ENCODE assay signal across 8 cellular contexts in the genomic region with DNA sequence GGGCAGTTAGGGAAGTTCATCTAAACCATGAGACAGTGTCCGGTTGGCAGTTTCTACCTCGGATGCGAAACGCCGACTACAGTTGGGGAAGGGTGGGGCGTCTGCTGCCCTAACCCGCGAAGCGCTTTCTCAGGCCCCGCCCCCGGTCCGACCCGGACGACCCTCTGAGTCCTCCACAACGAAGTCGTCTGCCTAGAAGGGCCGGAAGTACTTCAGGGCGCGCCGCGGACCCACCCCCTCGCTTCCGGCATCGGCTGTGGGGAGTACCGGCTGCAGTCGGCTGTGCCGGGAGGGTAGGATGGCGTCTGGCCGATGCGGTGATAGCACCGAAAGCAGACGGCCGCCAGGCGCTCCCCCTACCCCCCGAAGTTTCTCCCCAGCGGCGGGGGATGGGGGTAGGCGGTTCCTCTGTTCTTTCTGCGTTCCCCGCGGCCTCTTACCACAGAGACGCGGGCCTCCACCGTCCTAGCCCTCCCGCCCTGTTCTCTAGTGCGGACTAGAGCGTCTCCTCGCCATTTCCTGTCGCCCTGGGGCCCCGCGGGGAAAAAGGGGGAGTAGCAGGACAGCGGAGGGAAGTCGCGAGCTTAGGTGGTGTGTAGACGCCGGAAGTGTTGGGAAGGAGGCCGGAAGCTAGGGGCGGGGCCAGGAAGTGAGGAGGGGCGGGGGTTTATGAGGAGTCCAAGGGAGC. TPM values are rescaled to one million over a fixed set of nuclear protein-coding genes. Genes with fewer than 3 reads are reported as not detected.
DNase-seq lines count a peak whose midpoint lies in the region; ATAC-seq lines count a peak whose summit lies in the region.

TSS of gene TRIM41 (plus strand) at position 241 of the 688 bp plus-strand sequence. CDS start 719 bp downstream, outside the sequence.

- H3K4me3 ChIP-seq in CD4-positive, CD25-positive, alpha-beta regulatory T cell (ENCODE audit: low read depth, low read length), result peak within 1 kb of the TSS; percentile 87
- peak within 1 kb of the TSS; percentile 90 for H3K4me3 ChIP-seq in naive thymus-derived CD4-positive, alpha-beta T cell (ENCODE audit: low read length)

- peak within 1 kb of the TSS; percentile 98 for H3K27ac ChIP-seq in CD4-positive, CD25-positive, alpha-beta regulatory T cell (ENCODE audit: insufficient read depth, low read length, poor library complexity, severe bottlenecking)
- H3K27ac ChIP-seq in naive thymus-derived CD4-positive, alpha-beta T cell (ENCODE audit: low read depth, low read length), result peak within 1 kb of the TSS; percentile 95

- peaks cover 0 to 15% (median 2%) of the 10 kb centered on the region in 7 donors for H3K9me3 Mint-ChIP-seq in CD4-positive, CD25-positive, alpha-beta regulatory T cell
- peaks cover 0 to 38% (median 0%) of the 10 kb centered on the region in 11 donors for H3K9me3 Mint-ChIP-seq in naive thymus-derived CD4-positive, alpha-beta T cell

- peak within 1 kb of the TSS; percentile 97 to 99 (median 98) for H3K4me3 Mint-ChIP-seq in CD4-positive, CD25-positive, alpha-beta regulatory T cell
- H3K4me3 Mint-ChIP-seq in naive thymus-derived CD4-positive, alpha-beta T cell, result peak within 1 kb of the TSS; percentile 89 to 100 (median 98)

- H3K36me3 ChIP-seq in CD4-positive, CD25-positive, alpha-beta regulatory T cell (ENCODE audit: control insufficient read depth, insufficient read depth, low read length), result no peaks in the 10 kb centered on the region
- H3K36me3 ChIP-seq in naive thymus-derived CD4-positive, alpha-beta T cell (ENCODE audit: control insufficient read depth in 2 of 3, insufficient read depth in 3 of 3, low read length in 3 of 3), result peaks cover 0 to 16% (median 0%) of the 10 kb centered on the region in 3 experiments

- peaks cover 23 to 63% (median 43%) of the 10 kb centered on the region in 4 donors for H3K4me1 Mint-ChIP-seq in CD4-positive, CD25-positive, alpha-beta regulatory T cell
- H3K4me1 Mint-ChIP-seq in naive thymus-derived CD4-positive, alpha-beta T cell, result peaks cover 10 to 74% (median 53%) of the 10 kb centered on the region in 7 donors

- POLR2A ChIA-PET in naive thymus-derived CD4-positive, alpha-beta T cell (lab: Charles Lee), result interaction anchor here (0.7 to 14.6 kb wide), 16 partner anchors 9 to 417 kb away, joined by 3 to 241 read pairs (median 8); partner anchors contain the start of genes RACK1, TRIM52 and TRIM7

- no peaks in the 10 kb centered on the region for H3K27me3 ChIP-seq in CD4-positive, CD25-positive, alpha-beta regulatory T cell (ENCODE audit: control insufficient read depth, insufficient read depth, low read length)
- H3K27me3 ChIP-seq in naive thymus-derived CD4-positive, alpha-beta T cell (ENCODE audit: control insufficient read depth in 2 of 2, insufficient read depth in 2 of 2, low read length in 2 of 2), result no peaks in the 10 kb centered on the region

- peak; percentile 78 for ATAC-seq in CD4-positive, CD25-positive, alpha-beta regulatory T cell (ENCODE audit: low read depth in 2 of 2)
- peak; percentile 63 for ATAC-seq in GM21390 (IDR thresholded peaks at IDR 0.05; ENCODE audit: unreplicated experiment)
- peak; percentile 80 for ATAC-seq in esophagus mucosa
- ATAC-seq in naive thymus-derived CD4-positive, alpha-beta T cell, result peak; percentile 81
- ATAC-seq in stimulated activated naive CD8-positive, alpha-beta T cell treated with anti-CD3 and anti-CD28 coated beads, Interleukin-15, Interleukin-2, amounts not matched to agents 100 U/mL and 50 U/mL, for 24 hours, result peak; percentile 58

- peaks cover 30% of the 10 kb centered on the region for H3K27me3 Mint-ChIP-seq in CD4-positive, CD25-positive, alpha-beta regulatory T cell
- peaks cover 0 to 10% (median 0%) of the 10 kb centered on the region in 5 donors for H3K27me3 Mint-ChIP-seq in naive thymus-derived CD4-positive, alpha-beta T cell

- peak; percentile 93 to 99 (median 98) for DNase-seq in CD4-positive, CD25-positive, alpha-beta regulatory T cell
- DNase-seq in HuH-7 (ENCODE audit: low spot score) (peak; percentile 95), nucleus accumbens (lab: John Stamatoyannopoulos, UW) (no peak)
- peak; percentile 94 for DNase-seq in activated CD8-positive, alpha-beta memory T cell treated with anti-CD3 and anti-CD28 coated beads, Interleukin-2, amount 50 U/mL, for 1 hour (ENCODE audit: extremely low read depth)
- peak; percentile 89 to 98 (median 97) for DNase-seq in naive thymus-derived CD4-positive, alpha-beta T cell
- DNase-seq in stimulated activated naive CD8-positive, alpha-beta T cell treated with anti-CD3 and anti-CD28 coated beads, Interleukin-15, Interleukin-2, amounts not matched to agents 100 U/mL and 50 U/mL, for 24 hours, result peak; percentile 99

- CTCF ChIA-PET in naive thymus-derived CD4-positive, alpha-beta T cell (lab: Charles Lee), result interaction anchor here (1.9 to 2.8 kb wide), 4 partner anchors 16 to 39 kb away, joined by 7 to 23 read pairs (median 9); partner anchors contain the start of gene RACK1

- H3K9me3 ChIP-seq in CD4-positive, CD25-positive, alpha-beta regulatory T cell (ENCODE audit: control insufficient read depth in 2 of 2, low read length in 2 of 2), result no peaks in the 10 kb centered on the region
- no peaks in the 10 kb centered on the region for H3K9me3 ChIP-seq in naive thymus-derived CD4-positive, alpha-beta T cell (ENCODE audit: control insufficient read depth in 2 of 3, low read length in 3 of 3)

- intact Hi-C loops in naive thymus-derived CD4-positive, alpha-beta T cell (cut with micrococcal nuclease), result loop anchor here (1.0 to 10.0 kb wide), 11 partner anchors 20 to 1402 kb away; partner anchors contain the start of genes TRIM52 (in 2 of the 2), ZFP62 (in 2 of the 2), MGAT1 (in 1 of the 2) and RACK1 (in 1 of the 2)

- H3K36me3 Mint-ChIP-seq in CD4-positive, CD25-positive, alpha-beta regulatory T cell, result peaks cover 6% of the 10 kb centered on the region
- H3K36me3 Mint-ChIP-seq in naive thymus-derived CD4-positive, alpha-beta T cell, result peaks cover 0 to 15% (median 0%) of the 10 kb centered on the region in 5 donors

- peak within 1 kb of the TSS; percentile 99 to 100 (median 100) for H3K27ac Mint-ChIP-seq in CD4-positive, CD25-positive, alpha-beta regulatory T cell
- peak within 1 kb of the TSS; percentile 98 to 100 (median 100) for H3K27ac Mint-ChIP-seq in naive thymus-derived CD4-positive, alpha-beta T cell

- H3K4me1 ChIP-seq in CD4-positive, CD25-positive, alpha-beta regulatory T cell (ENCODE audit: control insufficient read depth, insufficient read depth, low read length, poor library complexity, severe bottlenecking), result peaks cover 29% of the 10 kb centered on the region
- peaks cover 20 to 22% of the 10 kb centered on the region in 2 donors for H3K4me1 ChIP-seq in naive thymus-derived CD4-positive, alpha-beta T cell (ENCODE audit: control insufficient read depth in 2 of 2, insufficient read depth in 2 of 2, low read length in 2 of 2)

RNA-seq across cellular contexts. Expression of gene TRIM41, which starts in this region (rescaled TPM):
- 40.8 TPM for total RNA-seq in CD4-positive, CD25-positive, alpha-beta regulatory T cell
- polyA plus RNA-seq in CD4-positive, CD25-positive, alpha-beta regulatory T cell, result 1 to 10 TPM in 2 of 4 donors, under 1 TPM in 2; 0.67 to 1.6 (median 0.87) TPM
- 16.4 TPM for total RNA-seq in esophagus mucosa
- 10 to 100 TPM; 27.3 to 36.5 (median 32.6) TPM for total RNA-seq in naive thymus-derived CD4-positive, alpha-beta T cell
- 1 to 10 TPM in 1 of 2 donors, under 1 TPM in 1; 0.72 to 1.1 TPM for polyA plus RNA-seq in naive thymus-derived CD4-positive, alpha-beta T cell

Comparison
In these comparisons a context has a peak if more than half of its experiments do, and no peak if none do; other contexts are left out.
1. DNase-seq: peak in CD4-positive, CD25-positive, alpha-beta regulatory T cell (3 of 3), HuH-7 (single experiment), activated CD8-positive, alpha-beta memory T cell treated with anti-CD3 and anti-CD28 coated beads, Interleukin-2, amount 50 U/mL, for 1 hour (single experiment), naive thymus-derived CD4-positive, alpha-beta T cell (9 of 9) and stimulated activated naive CD8-positive, alpha-beta T cell treated with anti-CD3 and anti-CD28 coated beads, Interleukin-15, Interleukin-2, amounts not matched to agents 100 U/mL and 50 U/mL, for 24 hours (single experiment); none in nucleus accumbens (0 of 56).
2. Peak in every context shown above with its lines, with median percentiles within 50 percentile points of each other: ATAC-seq.